12 cellular contexts compared by ENCODE assay signal in the genomic region with DNA sequence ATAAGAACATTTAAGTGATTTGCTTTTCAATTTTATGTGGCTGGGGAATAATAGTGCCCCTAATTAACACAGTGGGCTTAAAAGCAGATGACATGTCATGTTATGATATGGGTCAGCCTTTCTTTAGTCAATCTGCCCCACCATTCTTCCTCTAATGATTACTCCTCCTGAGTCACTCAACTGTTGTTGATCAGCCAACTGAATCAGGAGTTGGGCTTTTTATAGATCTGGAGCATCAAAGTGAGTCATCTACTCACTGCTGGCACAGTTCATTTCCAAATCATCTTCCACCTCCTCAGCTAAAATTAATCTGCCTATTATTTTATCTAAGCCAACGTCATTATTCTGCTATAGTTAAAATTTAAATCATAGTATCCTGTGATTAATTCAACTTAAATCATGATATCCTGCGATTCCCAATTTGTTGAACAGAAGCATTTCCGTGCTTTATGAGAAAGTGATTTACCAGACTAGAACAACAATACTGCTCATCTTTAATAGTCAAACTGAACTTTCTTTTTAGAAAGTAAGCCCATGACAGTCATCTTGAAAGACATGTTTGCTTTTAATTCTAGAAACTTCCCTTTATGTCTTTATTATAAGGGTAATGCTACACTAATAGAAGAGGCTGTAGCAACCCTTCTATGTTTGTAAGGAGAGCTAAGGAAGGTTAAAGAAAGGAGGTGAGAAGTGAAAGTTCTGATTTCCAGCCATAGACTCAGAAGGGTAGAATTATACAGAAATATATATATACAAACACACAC.
DNase-seq lines count a peak whose midpoint lies in the region; ATAC-seq lines count a peak whose summit lies in the region.
"Had no signal": no experiment of that assay in that cellular context is flagged by ENCODE, and none has a peak within 500 bp of the region (broad histone marks: within the 10 kb centered on the region; RNA-seq: fewer than 3 reads in every experiment).

No MANE protein-coding gene starts in this region.

- H3K36me3 ChIP-seq in adipocyte (ENCODE audit: control insufficient read depth, insufficient read depth, low read length, severe bottlenecking), result no peaks in the 10 kb centered on the region
- H3K36me3 ChIP-seq: sigmoid colon, vagina had no signal

- no peaks in the 10 kb centered on the region for H3K27me3 ChIP-seq in adipocyte (replicated peaks; ENCODE audit: control insufficient read depth, insufficient read depth, low read length)
- H3K27me3 ChIP-seq: hepatocyte, sigmoid colon, vagina had no signal

- ATAC-seq in HG03432 (IDR thresholded peaks at IDR 0.05; ENCODE audit: unreplicated experiment), result peak; percentile 76
- ATAC-seq in activated CD4-positive, CD25-positive, alpha-beta regulatory T cell treated with anti-CD3 and anti-CD28 coated beads, Interleukin-2, amount 50 U/mL, for 24 hours, result no peak

- DNase-seq in Ammon's horn (ENCODE audit: low spot score) (peak; percentile 66), adipocyte (ENCODE audit: low read depth) (peak; percentile 41), inferior parietal cortex (ENCODE audit: extremely low spot score) (peak; percentile 45), NCI-H345 (lab: John Stamatoyannopoulos, UW) (no peak), NCI-H128 (lab: John Stamatoyannopoulos, UW; ENCODE audit: unreplicated experiment) (no peak), NCI-H1092 (lab: John Stamatoyannopoulos, UW) (no peak)
- DNase-seq: NCI-H1105 treated with DMSO at 0.1 percent for 48 hours, sigmoid colon had no signal

- peaks cover 18% of the 10 kb centered on the region for H3K9me3 ChIP-seq in adipocyte (ENCODE audit: control insufficient read depth, low read length)
- H3K9me3 ChIP-seq: vagina had no signal

- no peak overlapping the region for H3K4me3 ChIP-seq in adipocyte (ENCODE audit: low read length)
- H3K4me3 ChIP-seq: hepatocyte, sigmoid colon, vagina had no signal

- peaks cover 14% of the 10 kb centered on the region for H3K4me1 ChIP-seq in adipocyte (ENCODE audit: control insufficient read depth, insufficient read depth, low read length)
- H3K4me1 ChIP-seq: sigmoid colon, vagina had no signal

- H3K9ac ChIP-seq in adipocyte (ENCODE audit: low read length), result no peak overlapping the region

Comparison
In these comparisons a context has a peak if more than half of its experiments do, and no peak if none do; other contexts are left out.
1. DNase-seq: peak in Ammon's horn (single experiment), adipocyte (single experiment) and inferior parietal cortex (single experiment); none in NCI-H345 (single experiment), NCI-H128 (single experiment) and NCI-H1092 (single experiment).